Comparison of ENCODE assay signal across 8 cellular contexts in genomic region chr2:142869065-142869460, GRCh38. TPM values are rescaled to one million over a fixed set of nuclear protein-coding genes. Genes with fewer than 3 reads are reported as not detected.
DNase-seq lines count a peak whose midpoint lies in the region; ATAC-seq and TF ChIP-seq lines count a peak whose summit lies in the region.
"Not testable (repeated sequence)": the region's sequence is repeated elsewhere in the genome, so short reads cannot be mapped to it uniquely, and the experiment has no call there.
"Had no signal": no experiment of that assay in that cellular context is flagged by ENCODE, and none has a peak within 500 bp of the region (broad histone marks: within the 10 kb centered on the region; RNA-seq: fewer than 3 reads in every experiment).

No MANE protein-coding gene starts in this region.

- ATAC-seq in lower lobe of right lung; stimulated activated memory B cell treated with anti-CD40 and anti-IgM and Interleukin-4, amounts not matched to agents 10 μg/mL and 1 μg/mL and 100 μg/mL, for 72 hours: not testable (repeated sequence)

- not testable (repeated sequence) for H3K36me3 Mint-ChIP-seq in IgD-negative memory B cell; stimulated activated memory B cell treated with anti-CD40 and anti-IgM and Interleukin-4, amounts not matched to agents 10 μg/mL and 1 μg/mL and 100 μg/mL, for 72 hours
- peaks cover 19% of the 10 kb centered on the region for H3K36me3 Mint-ChIP-seq in MCF 10A (ENCODE audit: insufficient read depth, unreplicated experiment)

- POLR2A ChIA-PET in MCF 10A (lab: Yijun Ruan, JAX): interaction anchor here (0.5 to 4.5 kb wide), 4 partner anchors 8 to 181 kb away, joined by 3 to 51 read pairs (median 8); partner anchors contain the start of gene KYNU

- TF ChIP-seq POLR2A in esophagus squamous epithelium (IDR thresholded peaks at IDR 0.05): not testable (repeated sequence)

- H3K27me3 ChIP-seq in ACC112 (ENCODE audit: insufficient read depth, low read length); DOHH2 (ENCODE audit: control insufficient read depth, low read length); esophagus squamous epithelium; lower lobe of right lung (ENCODE audit: low read depth): not testable (repeated sequence)

- intact Hi-C loops in MCF 10A (cut with micrococcal nuclease); esophagus squamous epithelium (cut with DNase I); lower lobe of right lung (cut with DNase I): not testable (repeated sequence)

- H3K4me1 Mint-ChIP-seq in IgD-negative memory B cell (peaks cover 45 to 55% (median 49%) of the 10 kb centered on the region in 3 donors), MCF 10A (ENCODE audit: insufficient read depth, unreplicated experiment) (peaks cover 58% of the 10 kb centered on the region)
- peaks cover 60% of the 10 kb centered on the region for H3K4me1 Mint-ChIP-seq in stimulated activated memory B cell treated with anti-CD40 and anti-IgM and Interleukin-4, amounts not matched to agents 10 μg/mL and 1 μg/mL and 100 μg/mL, for 72 hours

- H3K27ac Mint-ChIP-seq in IgD-negative memory B cell: peak overlapping the region; percentile 86 to 93 (median 86)
- peak overlapping the region; percentile 87 for H3K27ac Mint-ChIP-seq in MCF 10A (ENCODE audit: low read depth, unreplicated experiment)
- peak overlapping the region; percentile 89 for H3K27ac Mint-ChIP-seq in stimulated activated memory B cell treated with anti-CD40 and anti-IgM and Interleukin-4, amounts not matched to agents 10 μg/mL and 1 μg/mL and 100 μg/mL, for 72 hours

- H3K4me2 ChIP-seq in DOHH2 (ENCODE audit: low read length): peak overlapping the region; percentile 65

- H3K4me3 ChIP-seq in ACC112 (ENCODE audit: low read depth, low read length); esophagus squamous epithelium; lower lobe of right lung: not testable (repeated sequence)
- H3K4me3 ChIP-seq in DOHH2 (ENCODE audit: low read length): peak overlapping the region; percentile 55

- H3K9me2 ChIP-seq in DOHH2 (replicated peaks; ENCODE audit: control insufficient read depth, low read length): not testable (repeated sequence)

- H3K4me1 ChIP-seq in ACC112 (ENCODE audit: control insufficient read depth, insufficient read depth, low read length, unreplicated experiment) (peaks cover 47% of the 10 kb centered on the region), DOHH2 (ENCODE audit: control insufficient read depth, low read length) (peaks cover 81% of the 10 kb centered on the region), esophagus squamous epithelium (peaks cover 21 to 60% (median 28%) of the 10 kb centered on the region in 3 donors), lower lobe of right lung (peaks cover 19% of the 10 kb centered on the region)

- H2AFZ ChIP-seq in ACC112 (ENCODE audit: low read length, unreplicated experiment): not testable (repeated sequence)

- CTCF ChIA-PET in MCF 10A (lab: Yijun Ruan, JAX): interaction anchor here (1.5 to 2.1 kb wide), 2 partner anchors 8 to 186 kb away, joined by 4 to 14 read pairs; partner anchors contain the start of gene KYNU

- H3K27ac ChIP-seq in ACC112 (ENCODE audit: low read depth, low read length) (0 out of 2 replicates have a peak overlapping the region, but pooled peaks have one; percentile 61), DOHH2 (ENCODE audit: low read depth, low read length) (peak overlapping the region; percentile 68), esophagus squamous epithelium (peak overlapping the region; percentile 84 to 87 (median 86)), lower lobe of right lung (peak overlapping the region; percentile 61)

- peak overlapping the region; percentile 76 to 94 (median 83) for H3K4me3 Mint-ChIP-seq in IgD-negative memory B cell
- H3K4me3 Mint-ChIP-seq in MCF 10A (ENCODE audit: unreplicated experiment): peak overlapping the region; percentile 65
- H3K4me3 Mint-ChIP-seq in stimulated activated memory B cell treated with anti-CD40 and anti-IgM and Interleukin-4, amounts not matched to agents 10 μg/mL and 1 μg/mL and 100 μg/mL, for 72 hours: peak overlapping the region; percentile 79

- not testable (repeated sequence) for H3K9me3 ChIP-seq in DOHH2 (ENCODE audit: control insufficient read depth, insufficient read depth, low read length); esophagus squamous epithelium; lower lobe of right lung

- H4K20me1 ChIP-seq in DOHH2 (ENCODE audit: control insufficient read depth, insufficient read depth, low read depth, low read length): not testable (repeated sequence)

- not testable (repeated sequence) for H3K27me3 Mint-ChIP-seq in IgD-negative memory B cell; MCF 10A (ENCODE audit: insufficient read depth, unreplicated experiment); stimulated activated memory B cell treated with anti-CD40 and anti-IgM and Interleukin-4, amounts not matched to agents 10 μg/mL and 1 μg/mL and 100 μg/mL, for 72 hours

- 85 to 88% methylated on average over 7 of the region's 7 CpGs for WGBS in esophagus squamous epithelium, 2 donors

- peaks cover 33% of the 10 kb centered on the region for H3F3A ChIP-seq in DOHH2 (ENCODE audit: control insufficient read depth, insufficient read depth)

- BruUV-seq in MCF 10A (replicated peaks; lab: Mats Ljungman, UMichigan): not testable (repeated sequence)

- not testable (repeated sequence) for H3K36me3 ChIP-seq in ACC112 (ENCODE audit: insufficient read depth, low read length); esophagus squamous epithelium; lower lobe of right lung
- H3K36me3 ChIP-seq in DOHH2 (ENCODE audit: control insufficient read depth, low read length): peaks cover 38% of the 10 kb centered on the region

- not testable (repeated sequence) for DNase-seq in MCF 10A (ENCODE audit: unreplicated experiment); esophagus squamous epithelium (lab: John Stamatoyannopoulos, UW); lower lobe of right lung

- not testable (repeated sequence) for H3K79me2 ChIP-seq in ACC112 (ENCODE audit: control insufficient read depth, insufficient read depth, low read length, unreplicated experiment)
- peaks cover 49% of the 10 kb centered on the region for H3K79me2 ChIP-seq in DOHH2 (ENCODE audit: control insufficient read depth, low read length)

- not testable (repeated sequence) for TF ChIP-seq CTCF in DOHH2 (IDR thresholded peaks at IDR 0.05; ENCODE audit: low read depth, low read length, poor library complexity, severe bottlenecking); MCF 10A (IDR thresholded peaks at IDR 0.05; ENCODE audit: unreplicated experiment); esophagus squamous epithelium (IDR thresholded peaks at IDR 0.05); lower lobe of right lung (IDR thresholded peaks at IDR 0.05)

- not testable (repeated sequence) for H3K9me3 Mint-ChIP-seq in IgD-negative memory B cell; MCF 10A (ENCODE audit: unreplicated experiment); stimulated activated memory B cell treated with anti-CD40 and anti-IgM and Interleukin-4, amounts not matched to agents 10 μg/mL and 1 μg/mL and 100 μg/mL, for 72 hours

RNA-seq across cellular contexts. Expression of gene KYNU, which starts 8.4 kb away (rescaled TPM):
- 59.5 TPM for polyA plus RNA-seq in IgD-negative memory B cell
- 143 and 160 TPM in 2 replicates for total RNA-seq in MCF 10A (2022)
- 10 to 100 TPM in 2 of 4 donors, 1 to 10 TPM in 2; 2.3 to 39.4 (median 19.2) TPM for total RNA-seq in esophagus squamous epithelium
- total RNA-seq in lower lobe of right lung: 30.6 TPM
- total RNA-seq: CD8-positive, alpha-beta T cell had no signal
